In the genomic region with DNA sequence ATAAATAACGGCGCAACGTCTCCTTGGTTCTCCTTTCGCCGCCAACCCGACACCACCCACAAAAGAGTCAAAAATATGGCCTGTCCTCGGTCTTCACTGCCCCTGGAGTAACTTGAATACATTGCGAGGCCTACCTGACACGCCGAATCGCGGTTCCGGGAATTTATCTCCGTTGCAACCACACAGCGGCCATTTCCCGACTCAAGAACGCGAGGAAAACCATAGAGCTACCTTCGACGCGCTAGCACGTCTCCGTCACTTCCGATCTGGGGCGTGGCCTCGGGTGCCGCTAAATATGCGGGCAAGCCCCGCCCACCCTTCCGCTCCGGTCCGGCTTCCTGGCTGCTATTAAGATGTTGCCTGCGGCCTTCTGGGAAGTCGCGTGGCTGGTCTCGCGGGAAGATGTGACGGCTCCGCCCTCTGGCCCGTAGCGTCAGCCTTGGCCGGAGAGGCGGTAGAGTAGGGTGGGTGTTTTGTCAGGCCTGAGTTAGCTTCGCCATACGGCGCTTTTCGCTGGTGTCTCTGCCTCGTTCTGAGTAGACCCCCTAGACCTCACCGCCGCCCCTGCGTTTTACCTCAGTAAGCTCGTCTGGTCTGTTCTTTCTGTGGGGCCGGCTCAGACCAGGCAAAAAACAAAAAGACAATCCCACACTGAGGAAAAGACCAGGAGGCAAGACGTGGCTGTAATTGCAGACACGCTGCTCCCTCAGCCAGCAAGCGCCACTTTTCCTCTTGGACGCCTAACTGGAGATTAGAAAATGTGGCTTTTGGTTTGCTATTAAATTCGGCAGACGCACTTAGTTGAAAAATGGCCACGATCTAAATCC, we compare ENCODE assay signal across 1 cellular context.
TF ChIP-seq lines count a peak whose summit lies in the region.

A gene with protein sequence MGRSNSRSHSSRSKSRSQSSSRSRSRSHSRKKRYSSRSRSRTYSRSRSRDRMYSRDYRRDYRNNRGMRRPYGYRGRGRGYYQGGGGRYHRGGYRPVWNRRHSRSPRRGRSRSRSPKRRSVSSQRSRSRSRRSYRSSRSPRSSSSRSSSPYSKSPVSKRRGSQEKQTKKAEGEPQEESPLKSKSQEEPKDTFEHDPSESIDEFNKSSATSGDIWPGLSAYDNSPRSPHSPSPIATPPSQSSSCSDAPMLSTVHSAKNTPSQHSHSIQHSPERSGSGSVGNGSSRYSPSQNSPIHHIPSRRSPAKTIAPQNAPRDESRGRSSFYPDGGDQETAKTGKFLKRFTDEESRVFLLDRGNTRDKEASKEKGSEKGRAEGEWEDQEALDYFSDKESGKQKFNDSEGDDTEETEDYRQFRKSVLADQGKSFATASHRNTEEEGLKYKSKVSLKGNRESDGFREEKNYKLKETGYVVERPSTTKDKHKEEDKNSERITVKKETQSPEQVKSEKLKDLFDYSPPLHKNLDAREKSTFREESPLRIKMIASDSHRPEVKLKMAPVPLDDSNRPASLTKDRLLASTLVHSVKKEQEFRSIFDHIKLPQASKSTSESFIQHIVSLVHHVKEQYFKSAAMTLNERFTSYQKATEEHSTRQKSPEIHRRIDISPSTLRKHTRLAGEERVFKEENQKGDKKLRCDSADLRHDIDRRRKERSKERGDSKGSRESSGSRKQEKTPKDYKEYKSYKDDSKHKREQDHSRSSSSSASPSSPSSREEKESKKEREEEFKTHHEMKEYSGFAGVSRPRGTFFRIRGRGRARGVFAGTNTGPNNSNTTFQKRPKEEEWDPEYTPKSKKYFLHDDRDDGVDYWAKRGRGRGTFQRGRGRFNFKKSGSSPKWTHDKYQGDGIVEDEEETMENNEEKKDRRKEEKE (minus strand): TSS at position 268 of the 827 bp plus-strand sequence. CDS start 9,980 bp downstream, outside the sequence.

TF ChIP-seq in HepG2, 621 proteins besides CTCF, POLR2A, EP300 and RAD21 (continued from another document and continues in another):
- TF ChIP-seq, protein P1, sequence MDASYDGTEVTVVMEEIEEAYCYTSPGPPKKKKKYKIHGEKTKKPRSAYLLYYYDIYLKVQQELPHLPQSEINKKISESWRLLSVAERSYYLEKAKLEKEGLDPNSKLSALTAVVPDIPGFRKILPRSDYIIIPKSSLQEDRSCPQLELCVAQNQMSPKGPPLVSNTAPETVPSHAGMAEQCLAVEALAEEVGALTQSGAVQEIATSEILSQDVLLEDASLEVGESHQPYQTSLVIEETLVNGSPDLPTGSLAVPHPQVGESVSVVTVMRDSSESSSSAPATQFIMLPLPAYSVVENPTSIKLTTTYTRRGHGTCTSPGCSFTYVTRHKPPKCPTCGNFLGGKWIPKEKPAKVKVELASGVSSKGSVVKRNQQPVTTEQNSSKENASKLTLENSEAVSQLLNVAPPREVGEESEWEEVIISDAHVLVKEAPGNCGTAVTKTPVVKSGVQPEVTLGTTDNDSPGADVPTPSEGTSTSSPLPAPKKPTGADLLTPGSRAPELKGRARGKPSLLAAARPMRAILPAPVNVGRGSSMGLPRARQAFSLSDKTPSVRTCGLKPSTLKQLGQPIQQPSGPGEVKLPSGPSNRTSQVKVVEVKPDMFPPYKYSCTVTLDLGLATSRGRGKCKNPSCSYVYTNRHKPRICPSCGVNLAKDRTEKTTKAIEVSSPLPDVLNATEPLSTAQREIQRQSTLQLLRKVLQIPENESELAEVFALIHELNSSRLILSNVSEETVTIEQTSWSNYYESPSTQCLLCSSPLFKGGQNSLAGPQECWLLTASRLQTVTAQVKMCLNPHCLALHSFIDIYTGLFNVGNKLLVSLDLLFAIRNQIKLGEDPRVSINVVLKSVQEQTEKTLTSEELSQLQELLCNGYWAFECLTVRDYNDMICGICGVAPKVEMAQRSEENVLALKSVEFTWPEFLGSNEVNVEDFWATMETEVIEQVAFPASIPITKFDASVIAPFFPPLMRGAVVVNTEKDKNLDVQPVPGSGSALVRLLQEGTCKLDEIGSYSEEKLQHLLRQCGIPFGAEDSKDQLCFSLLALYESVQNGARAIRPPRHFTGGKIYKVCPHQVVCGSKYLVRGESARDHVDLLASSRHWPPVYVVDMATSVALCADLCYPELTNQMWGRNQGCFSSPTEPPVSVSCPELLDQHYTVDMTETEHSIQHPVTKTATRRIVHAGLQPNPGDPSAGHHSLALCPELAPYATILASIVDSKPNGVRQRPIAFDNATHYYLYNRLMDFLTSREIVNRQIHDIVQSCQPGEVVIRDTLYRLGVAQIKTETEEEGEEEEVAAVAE (CRISPR knock-in tag; IDR thresholded peaks at IDR 0.05; ENCODE audit: borderline replicate concordance): no peak; the same call in 1 of the 2 replicates
- TF ChIP-seq, protein P2, sequence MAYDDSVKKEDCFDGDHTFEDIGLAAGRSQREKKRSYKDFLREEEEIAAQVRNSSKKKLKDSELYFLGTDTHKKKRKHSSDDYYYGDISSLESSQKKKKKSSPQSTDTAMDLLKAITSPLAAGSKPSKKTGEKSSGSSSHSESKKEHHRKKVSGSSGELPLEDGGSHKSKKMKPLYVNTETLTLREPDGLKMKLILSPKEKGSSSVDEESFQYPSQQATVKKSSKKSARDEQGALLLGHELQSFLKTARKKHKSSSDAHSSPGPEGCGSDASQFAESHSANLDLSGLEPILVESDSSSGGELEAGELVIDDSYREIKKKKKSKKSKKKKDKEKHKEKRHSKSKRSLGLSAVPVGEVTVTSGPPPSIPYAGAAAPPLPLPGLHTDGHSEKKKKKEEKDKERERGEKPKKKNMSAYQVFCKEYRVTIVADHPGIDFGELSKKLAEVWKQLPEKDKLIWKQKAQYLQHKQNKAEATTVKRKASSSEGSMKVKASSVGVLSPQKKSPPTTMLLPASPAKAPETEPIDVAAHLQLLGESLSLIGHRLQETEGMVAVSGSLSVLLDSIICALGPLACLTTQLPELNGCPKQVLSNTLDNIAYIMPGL (CRISPR knock-in tag; IDR thresholded peaks at IDR 0.05; ENCODE audit: borderline replicate concordance in 1 of 2, low read depth in 1 of 2): peak; percentile 81 to 93; a peak in 3 of 4 replicates
- no peak for TF ChIP-seq ZNF333 (CRISPR knock-in tag; IDR thresholded peaks at IDR 0.05; ENCODE audit: borderline replicate concordance)
- TF ChIP-seq, protein P3, sequence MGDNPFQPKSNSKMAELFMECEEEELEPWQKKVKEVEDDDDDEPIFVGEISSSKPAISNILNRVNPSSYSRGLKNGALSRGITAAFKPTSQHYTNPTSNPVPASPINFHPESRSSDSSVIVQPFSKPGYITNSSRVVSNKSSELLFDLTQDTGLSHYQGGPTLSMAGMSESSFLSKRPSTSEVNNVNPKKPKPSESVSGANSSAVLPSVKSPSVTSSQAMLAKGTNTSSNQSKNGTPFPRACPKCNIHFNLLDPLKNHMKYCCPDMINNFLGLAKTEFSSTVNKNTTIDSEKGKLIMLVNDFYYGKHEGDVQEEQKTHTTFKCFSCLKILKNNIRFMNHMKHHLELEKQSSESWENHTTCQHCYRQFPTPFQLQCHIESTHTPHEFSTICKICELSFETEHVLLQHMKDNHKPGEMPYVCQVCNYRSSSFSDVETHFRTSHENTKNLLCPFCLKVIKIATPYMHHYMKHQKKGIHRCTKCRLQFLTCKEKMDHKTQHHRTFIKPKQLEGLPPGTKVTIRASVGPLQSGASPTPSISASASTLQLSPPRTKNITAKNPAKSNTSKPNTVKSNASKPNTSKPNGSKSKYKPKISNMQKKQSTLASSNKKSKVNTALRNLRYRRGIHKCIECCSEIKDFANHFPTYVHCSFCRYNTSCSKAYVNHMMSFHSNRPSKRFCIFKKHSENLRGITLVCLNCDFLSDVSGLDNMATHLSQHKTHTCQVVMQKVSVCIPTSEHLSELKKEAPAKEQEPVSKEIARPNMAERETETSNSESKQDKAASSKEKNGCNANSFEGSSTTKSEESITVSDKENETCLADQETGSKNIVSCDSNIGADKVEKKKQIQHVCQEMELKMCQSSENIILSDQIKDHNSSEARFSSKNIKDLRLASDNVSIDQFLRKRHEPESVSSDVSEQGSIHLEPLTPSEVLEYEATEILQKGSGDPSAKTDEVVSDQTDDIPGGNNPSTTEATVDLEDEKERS (CRISPR knock-in tag; IDR thresholded peaks at IDR 0.05): peak; percentile 94
- TF ChIP-seq, protein P4, sequence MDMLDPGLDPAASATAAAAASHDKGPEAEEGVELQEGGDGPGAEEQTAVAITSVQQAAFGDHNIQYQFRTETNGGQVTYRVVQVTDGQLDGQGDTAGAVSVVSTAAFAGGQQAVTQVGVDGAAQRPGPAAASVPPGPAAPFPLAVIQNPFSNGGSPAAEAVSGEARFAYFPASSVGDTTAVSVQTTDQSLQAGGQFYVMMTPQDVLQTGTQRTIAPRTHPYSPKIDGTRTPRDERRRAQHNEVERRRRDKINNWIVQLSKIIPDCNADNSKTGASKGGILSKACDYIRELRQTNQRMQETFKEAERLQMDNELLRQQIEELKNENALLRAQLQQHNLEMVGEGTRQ (IDR thresholded peaks at IDR 0.05; ENCODE audit: low read depth, low read length): no peak
- TF ChIP-seq, protein P4 (CRISPR knock-in tag; IDR thresholded peaks at IDR 0.05; ENCODE audit: borderline replicate concordance): peak; percentile 14; the same call in 1 of the 2 replicates
- TF ChIP-seq, protein P5, sequence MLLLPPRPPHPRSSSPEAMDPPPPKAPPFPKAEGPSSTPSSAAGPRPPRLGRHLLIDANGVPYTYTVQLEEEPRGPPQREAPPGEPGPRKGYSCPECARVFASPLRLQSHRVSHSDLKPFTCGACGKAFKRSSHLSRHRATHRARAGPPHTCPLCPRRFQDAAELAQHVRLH (CRISPR knock-in tag; IDR thresholded peaks at IDR 0.05; ENCODE audit: borderline replicate concordance, low read depth): no peak; the same call in 1 of the 2 replicates
- TF ChIP-seq ZNF431 (CRISPR knock-in tag; IDR thresholded peaks at IDR 0.05; ENCODE audit: borderline replicate concordance, low read depth): no peak; the same call in 1 of the 2 replicates
- TF ChIP-seq ZNF558 (CRISPR knock-in tag; IDR thresholded peaks at IDR 0.05; ENCODE audit: borderline replicate concordance): 0 out of 2 replicates have a peak, but pooled peaks have one; percentile 69
- TF ChIP-seq TBX2 (CRISPR knock-in tag; IDR thresholded peaks at IDR 0.05; ENCODE audit: borderline replicate concordance): peak; percentile 53
- TF ChIP-seq, protein P6, sequence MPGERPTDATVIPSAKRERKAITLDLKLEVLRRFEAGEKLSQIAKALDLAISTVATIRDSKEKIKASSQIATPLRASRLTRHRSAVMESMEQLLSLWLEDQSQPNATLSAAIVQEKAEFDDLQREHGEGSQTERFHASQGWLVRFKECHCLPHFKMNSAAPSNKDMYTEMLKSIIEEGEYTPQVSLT (CRISPR knock-in tag; IDR thresholded peaks at IDR 0.05; ENCODE audit: borderline replicate concordance, low read depth): 0 out of 2 replicates have a peak, but pooled peaks have one; percentile 68
- TF ChIP-seq, protein P7, sequence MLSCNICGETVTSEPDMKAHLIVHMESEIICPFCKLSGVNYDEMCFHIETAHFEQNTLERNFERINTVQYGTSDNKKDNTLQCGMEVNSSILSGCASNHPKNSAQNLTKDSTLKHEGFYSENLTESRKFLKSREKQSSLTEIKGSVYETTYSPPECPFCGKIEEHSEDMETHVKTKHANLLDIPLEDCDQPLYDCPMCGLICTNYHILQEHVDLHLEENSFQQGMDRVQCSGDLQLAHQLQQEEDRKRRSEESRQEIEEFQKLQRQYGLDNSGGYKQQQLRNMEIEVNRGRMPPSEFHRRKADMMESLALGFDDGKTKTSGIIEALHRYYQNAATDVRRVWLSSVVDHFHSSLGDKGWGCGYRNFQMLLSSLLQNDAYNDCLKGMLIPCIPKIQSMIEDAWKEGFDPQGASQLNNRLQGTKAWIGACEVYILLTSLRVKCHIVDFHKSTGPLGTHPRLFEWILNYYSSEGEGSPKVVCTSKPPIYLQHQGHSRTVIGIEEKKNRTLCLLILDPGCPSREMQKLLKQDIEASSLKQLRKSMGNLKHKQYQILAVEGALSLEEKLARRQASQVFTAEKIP (CRISPR knock-in tag; IDR thresholded peaks at IDR 0.05; ENCODE audit: borderline replicate concordance): no peak
- no peak; the same call in 1 of the 2 replicates for TF ChIP-seq ZFYVE20 (CRISPR knock-in tag; IDR thresholded peaks at IDR 0.05; ENCODE audit: borderline replicate concordance, low read depth)
- no peak for TF ChIP-seq TEAD2 (CRISPR knock-in tag; IDR thresholded peaks at IDR 0.05)
- TF ChIP-seq, protein P8, sequence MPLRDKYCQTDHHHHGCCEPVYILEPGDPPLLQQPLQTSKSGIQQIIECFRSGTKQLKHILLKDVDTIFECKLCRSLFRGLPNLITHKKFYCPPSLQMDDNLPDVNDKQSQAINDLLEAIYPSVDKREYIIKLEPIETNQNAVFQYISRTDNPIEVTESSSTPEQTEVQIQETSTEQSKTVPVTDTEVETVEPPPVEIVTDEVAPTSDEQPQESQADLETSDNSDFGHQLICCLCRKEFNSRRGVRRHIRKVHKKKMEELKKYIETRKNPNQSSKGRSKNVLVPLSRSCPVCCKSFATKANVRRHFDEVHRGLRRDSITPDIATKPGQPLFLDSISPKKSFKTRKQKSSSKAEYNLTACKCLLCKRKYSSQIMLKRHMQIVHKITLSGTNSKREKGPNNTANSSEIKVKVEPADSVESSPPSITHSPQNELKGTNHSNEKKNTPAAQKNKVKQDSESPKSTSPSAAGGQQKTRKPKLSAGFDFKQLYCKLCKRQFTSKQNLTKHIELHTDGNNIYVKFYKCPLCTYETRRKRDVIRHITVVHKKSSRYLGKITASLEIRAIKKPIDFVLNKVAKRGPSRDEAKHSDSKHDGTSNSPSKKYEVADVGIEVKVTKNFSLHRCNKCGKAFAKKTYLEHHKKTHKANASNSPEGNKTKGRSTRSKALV (CRISPR knock-in tag; IDR thresholded peaks at IDR 0.05): no peak
- TF ChIP-seq MTA1 (CRISPR knock-in tag; IDR thresholded peaks at IDR 0.05; ENCODE audit: borderline replicate concordance): peak; percentile 31; the same call in 1 of the 2 replicates
- TF ChIP-seq, protein P9, sequence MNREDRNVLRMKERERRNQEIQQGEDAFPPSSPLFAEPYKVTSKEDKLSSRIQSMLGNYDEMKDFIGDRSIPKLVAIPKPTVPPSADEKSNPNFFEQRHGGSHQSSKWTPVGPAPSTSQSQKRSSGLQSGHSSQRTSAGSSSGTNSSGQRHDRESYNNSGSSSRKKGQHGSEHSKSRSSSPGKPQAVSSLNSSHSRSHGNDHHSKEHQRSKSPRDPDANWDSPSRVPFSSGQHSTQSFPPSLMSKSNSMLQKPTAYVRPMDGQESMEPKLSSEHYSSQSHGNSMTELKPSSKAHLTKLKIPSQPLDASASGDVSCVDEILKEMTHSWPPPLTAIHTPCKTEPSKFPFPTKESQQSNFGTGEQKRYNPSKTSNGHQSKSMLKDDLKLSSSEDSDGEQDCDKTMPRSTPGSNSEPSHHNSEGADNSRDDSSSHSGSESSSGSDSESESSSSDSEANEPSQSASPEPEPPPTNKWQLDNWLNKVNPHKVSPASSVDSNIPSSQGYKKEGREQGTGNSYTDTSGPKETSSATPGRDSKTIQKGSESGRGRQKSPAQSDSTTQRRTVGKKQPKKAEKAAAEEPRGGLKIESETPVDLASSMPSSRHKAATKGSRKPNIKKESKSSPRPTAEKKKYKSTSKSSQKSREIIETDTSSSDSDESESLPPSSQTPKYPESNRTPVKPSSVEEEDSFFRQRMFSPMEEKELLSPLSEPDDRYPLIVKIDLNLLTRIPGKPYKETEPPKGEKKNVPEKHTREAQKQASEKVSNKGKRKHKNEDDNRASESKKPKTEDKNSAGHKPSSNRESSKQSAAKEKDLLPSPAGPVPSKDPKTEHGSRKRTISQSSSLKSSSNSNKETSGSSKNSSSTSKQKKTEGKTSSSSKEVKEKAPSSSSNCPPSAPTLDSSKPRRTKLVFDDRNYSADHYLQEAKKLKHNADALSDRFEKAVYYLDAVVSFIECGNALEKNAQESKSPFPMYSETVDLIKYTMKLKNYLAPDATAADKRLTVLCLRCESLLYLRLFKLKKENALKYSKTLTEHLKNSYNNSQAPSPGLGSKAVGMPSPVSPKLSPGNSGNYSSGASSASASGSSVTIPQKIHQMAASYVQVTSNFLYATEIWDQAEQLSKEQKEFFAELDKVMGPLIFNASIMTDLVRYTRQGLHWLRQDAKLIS (CRISPR knock-in tag; IDR thresholded peaks at IDR 0.05): no peak; the same call in 1 of the 2 replicates
- TF ChIP-seq CREM (IDR thresholded peaks at IDR 0.05): peak; percentile 95
- TF ChIP-seq CREM (CRISPR knock-in tag; IDR thresholded peaks at IDR 0.05): 0 out of 2 replicates have a peak, but pooled peaks have one; percentile 8
